In the genomic region with DNA sequence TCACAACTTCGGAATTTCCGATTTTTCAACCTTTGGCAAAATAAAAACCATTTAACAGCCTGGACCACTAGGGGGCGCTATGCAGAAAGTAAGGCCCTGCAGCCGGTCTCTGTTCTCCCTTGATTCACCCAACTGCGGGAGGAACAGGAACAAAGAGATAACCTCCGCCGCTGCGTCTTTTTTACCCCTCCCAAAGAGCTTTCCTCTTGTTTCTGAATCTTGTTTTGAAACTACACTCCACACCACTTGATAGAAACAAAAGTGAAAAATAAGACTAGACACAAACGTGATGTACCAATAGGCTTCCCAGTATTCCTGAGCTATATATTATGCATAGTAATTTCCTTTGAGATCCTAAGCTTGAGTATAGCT, we compare ENCODE assay signal across 8 cellular contexts.
DNase-seq lines count a peak whose midpoint lies in the region; ATAC-seq and TF ChIP-seq lines count a peak whose summit lies in the region.

No MANE protein-coding gene starts in this region.

- no peak for TF ChIP-seq POLR2A in erythroblast (IDR thresholded peaks at IDR 0.05; ENCODE audit: low read length)

- H3K4me1 ChIP-seq in HUES48 (ENCODE audit: control insufficient read depth, insufficient read depth, low read length) (no peaks in the 10 kb centered on the region), OCI-LY1 (ENCODE audit: insufficient read depth, low read length, severe bottlenecking) (peaks cover 13% of the 10 kb centered on the region)

- H3K27me3 ChIP-seq in HUES48 (ENCODE audit: control insufficient read depth, insufficient read depth, low read length): no peaks in the 10 kb centered on the region
- no peaks in the 10 kb centered on the region for H3K27me3 ChIP-seq in OCI-LY1 (ENCODE audit: insufficient read depth, low read length)

- ATAC-seq in stimulated activated naive B cell treated with anti-CD40 and anti-IgM and Interleukin-4, amounts not matched to agents 10 μg/mL and 1 μg/mL and 100 μg/mL, for 72 hours (replicated peaks): peak; percentile 50 to 55
- ATAC-seq in HG03196 (IDR thresholded peaks at IDR 0.05; ENCODE audit: unreplicated experiment): no peak

- peak overlapping the region; percentile 59 to 65 (median 63) for H3K4me3 Mint-ChIP-seq in nephron
- H3K4me3 Mint-ChIP-seq in stimulated activated naive B cell treated with anti-CD40 and anti-IgM and Interleukin-4, amounts not matched to agents 10 μg/mL and 1 μg/mL and 100 μg/mL, for 72 hours: peak overlapping the region; percentile 43 to 70

- no peaks in the 10 kb centered on the region for H4K20me1 ChIP-seq in OCI-LY1 (ENCODE audit: insufficient read depth, low read length)

- TF ChIP-seq CTCF in OCI-LY1 (IDR thresholded peaks at IDR 0.05; ENCODE audit: low read length) (peak; percentile 86), nephron (IDR thresholded peaks at IDR 0.05; ENCODE audit: unreplicated experiment in 3 of 3) (peak; percentile 84 to 93 (median 85))

- H3K27ac ChIP-seq in HUES48 (ENCODE audit: low read depth, low read length) (no peak overlapping the region), OCI-LY1 (ENCODE audit: low read depth, low read length, poor library complexity, severe bottlenecking) (no peak overlapping the region)

- in situ Hi-C loops in Caki2 (cut with HindIII; ENCODE audit: low pct_unique_long_range_greater_than_20kb, low sequenced_read_pairs): no loop called here

- peaks cover 34% of the 10 kb centered on the region for H3K27me3 Mint-ChIP-seq in nephron (ENCODE audit: low read depth)
- peaks cover 20 to 37% of the 10 kb centered on the region in 2 donors for H3K27me3 Mint-ChIP-seq in stimulated activated naive B cell treated with anti-CD40 and anti-IgM and Interleukin-4, amounts not matched to agents 10 μg/mL and 1 μg/mL and 100 μg/mL, for 72 hours

- H3K4me1 Mint-ChIP-seq in nephron: peaks cover 6% of the 10 kb centered on the region
- peaks cover 19 to 34% of the 10 kb centered on the region in 2 donors for H3K4me1 Mint-ChIP-seq in stimulated activated naive B cell treated with anti-CD40 and anti-IgM and Interleukin-4, amounts not matched to agents 10 μg/mL and 1 μg/mL and 100 μg/mL, for 72 hours

- H3K9me3 Mint-ChIP-seq in nephron: peaks cover 4% of the 10 kb centered on the region
- H3K9me3 Mint-ChIP-seq in stimulated activated naive B cell treated with anti-CD40 and anti-IgM and Interleukin-4, amounts not matched to agents 10 μg/mL and 1 μg/mL and 100 μg/mL, for 72 hours: no peaks in the 10 kb centered on the region

- H3K9me2 ChIP-seq in OCI-LY1 (ENCODE audit: low read depth, low read length): no peaks in the 10 kb centered on the region

- DNase-seq in Caki2 (ENCODE audit: low read depth) (peak; percentile 46), activated T-cell treated with anti-CD3 and anti-CD28 coated beads for 1 hour (ENCODE audit: low read depth) (peak; percentile 77), erythroblast (lab: John Stamatoyannopoulos, UW) (peak; percentile 78 to 87)
- DNase-seq in stimulated activated naive B cell treated with anti-CD40 and anti-IgM and Interleukin-4, amounts not matched to agents 10 μg/mL and 1 μg/mL and 100 μg/mL, for 72 hours: peak; percentile 17

- peak overlapping the region; percentile 25; the same call in 1 of the 2 replicates for H3K4me2 ChIP-seq in OCI-LY1 (ENCODE audit: low read length)

- peaks cover 4% of the 10 kb centered on the region for H3K36me3 Mint-ChIP-seq in nephron (ENCODE audit: low read depth)
- no peaks in the 10 kb centered on the region for H3K36me3 Mint-ChIP-seq in stimulated activated naive B cell treated with anti-CD40 and anti-IgM and Interleukin-4, amounts not matched to agents 10 μg/mL and 1 μg/mL and 100 μg/mL, for 72 hours

- H3K9ac ChIP-seq in HUES48 (ENCODE audit: low read depth, low read length) (no peak overlapping the region), OCI-LY1 (ENCODE audit: low read length) (no peak overlapping the region)

- H2AFZ ChIP-seq in OCI-LY1 (ENCODE audit: low read length): no peak overlapping the region

- H3K79me2 ChIP-seq in OCI-LY1 (ENCODE audit: insufficient read depth, low read length): no peaks in the 10 kb centered on the region

- H3K27ac Mint-ChIP-seq in nephron: no peak overlapping the region
- peak overlapping the region; percentile 87 for H3K27ac Mint-ChIP-seq in stimulated activated naive B cell treated with anti-CD40 and anti-IgM and Interleukin-4, amounts not matched to agents 10 μg/mL and 1 μg/mL and 100 μg/mL, for 72 hours

- H3K9me3 ChIP-seq in HUES48 (ENCODE audit: control insufficient read depth, insufficient read depth, low read length): no peaks in the 10 kb centered on the region
- H3K9me3 ChIP-seq in OCI-LY1 (ENCODE audit: low read length): no peaks in the 10 kb centered on the region

- H3K36me3 ChIP-seq in HUES48 (ENCODE audit: control insufficient read depth, insufficient read depth, low read length) (no peaks in the 10 kb centered on the region), OCI-LY1 (ENCODE audit: insufficient read depth, low read length) (no peaks in the 10 kb centered on the region)

- H3K4me3 ChIP-seq in HUES48 (ENCODE audit: low read depth, low read length) (peak overlapping the region; percentile 31; the same call in 1 of the 2 replicates), OCI-LY1 (ENCODE audit: low read depth, low read length, poor library complexity, severe bottlenecking) (no peak overlapping the region)

- no peaks in the 10 kb centered on the region for H3F3A ChIP-seq in OCI-LY1 (ENCODE audit: insufficient read depth, low read length)

Comparison
In these comparisons a context has a peak if more than half of its experiments do, and no peak if none do; other contexts are left out.
1. DNase-seq: peak in every context shown above with its lines; median percentile 82 in erythroblast; 77 in activated T-cell treated with anti-CD3 and anti-CD28 coated beads for 1 hour; 46 in Caki2; 17 in stimulated activated naive B cell treated with anti-CD40 and anti-IgM and Interleukin-4, amounts not matched to agents 10 μg/mL and 1 μg/mL and 100 μg/mL, for 72 hours.